Comparison of ENCODE assay signal across 21 cellular contexts in the genomic region with DNA sequence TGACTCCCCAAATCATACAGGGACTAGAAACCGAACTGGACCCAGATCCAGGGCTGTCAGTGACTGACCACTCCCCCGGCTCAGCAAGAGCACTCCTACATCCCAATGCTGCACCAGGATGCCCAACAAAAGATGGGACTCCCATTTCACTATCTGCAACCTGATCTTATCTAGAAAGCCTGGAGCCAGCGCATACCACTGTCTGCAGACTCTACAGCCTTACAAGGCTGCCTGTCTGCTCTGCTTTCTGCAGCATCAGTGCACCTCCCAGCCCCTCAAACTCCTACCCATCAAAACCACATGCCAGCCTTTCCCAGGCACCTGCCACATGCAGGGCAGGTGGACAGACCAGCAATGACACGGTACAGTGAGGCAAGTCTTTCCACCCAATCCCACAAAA. TPM values are rescaled to one million over a fixed set of nuclear protein-coding genes. Genes with fewer than 3 reads are reported as not detected.
A peak's percentile ranks its signal among the peaks of the same experiment; 100 is the strongest.
DNase-seq lines count a peak whose midpoint lies in the region; ATAC-seq and TF ChIP-seq lines count a peak whose summit lies in the region.
"Had no signal": no experiment of that assay in that cellular context is flagged by ENCODE, and none has a peak within 500 bp of the region (broad histone marks: within the 10 kb centered on the region; RNA-seq: fewer than 3 reads in every experiment).

No MANE protein-coding gene starts in this region.

- no peak for TF ChIP-seq CTCF in stomach (IDR thresholded peaks at IDR 0.05)

- no peaks in the 10 kb centered on the region for H3K9me3 Mint-ChIP-seq in activated naive CD8-positive, alpha-beta T cell treated with anti-CD3 and anti-CD28 coated beads, Interleukin-2, amount 10 ng/mL, durations not matched to agents 7 days and 5 days
- no peaks in the 10 kb centered on the region for H3K9me3 Mint-ChIP-seq in activated naive CD8-positive, alpha-beta T cell treated with anti-CD3 and anti-CD28 coated beads, Interleukin-2, amount 50 U/mL, for 24 hours
- H3K9me3 Mint-ChIP-seq: IgD-negative memory B cell had no signal

- H3K4me3 ChIP-seq in stomach: no peak overlapping the region
- H3K4me3 ChIP-seq: HAP-1, lung, psoas muscle, skin epidermis, uterus had no signal

- H3K27me3 Mint-ChIP-seq in activated naive CD8-positive, alpha-beta T cell treated with anti-CD3 and anti-CD28 coated beads, Interleukin-2, amount 10 ng/mL, durations not matched to agents 7 days and 5 days: no peaks in the 10 kb centered on the region
- H3K27me3 Mint-ChIP-seq in activated naive CD8-positive, alpha-beta T cell treated with anti-CD3 and anti-CD28 coated beads, Interleukin-2, amount 50 U/mL, for 24 hours: no peaks in the 10 kb centered on the region
- no peaks in the 10 kb centered on the region for H3K27me3 Mint-ChIP-seq in T-helper 17 cell

- 53 to 77% (median 60%) methylated on average over 4 of the region's 4 CpGs for WGBS in stomach, 5 donors

- no peak for DNase-seq in activated naive CD8-positive, alpha-beta T cell treated with anti-CD3 and anti-CD28 coated beads, Interleukin-2, amount 10 ng/mL, durations not matched to agents 7 days and 5 days
- DNase-seq in activated naive CD8-positive, alpha-beta T cell treated with anti-CD3 and anti-CD28 coated beads, Interleukin-2, amount 50 U/mL, for 24 hours: no peak
- DNase-seq in T-helper 17 cell (no peak), left kidney (ENCODE audit: low read depth, low spot score) (peak; percentile 69), stomach (no peak), CD1c-positive myeloid dendritic cell (ENCODE audit: extremely low spot score) (no peak), HCEC 1CT (no peak)
- DNase-seq: activated CD4-positive, alpha-beta T cell treated with anti-CD3 and anti-CD28 coated beads, Interleukin-2, amount 50 U/mL, for 1 hour; activated naive CD4-positive, alpha-beta T cell treated with Interleukin-2 at 50 U/mL for 16 hours; activated T-cell treated with anti-CD3 and anti-CD28 coated beads for 4 hours; C1 segment of cervical spinal cord; NCI-H187; psoas muscle; stimulated activated CD4-positive, alpha-beta T cell treated with anti-CD3 and anti-CD28 coated beads, Interleukin-2, amount 100 ng/mL, for 48 hours; uterus had no signal

- ATAC-seq in activated naive CD8-positive, alpha-beta T cell treated with anti-CD3 and anti-CD28 coated beads, Interleukin-2, amount 10 ng/mL, durations not matched to agents 7 days and 5 days (ENCODE audit: low read depth): no peak
- ATAC-seq in activated naive CD8-positive, alpha-beta T cell treated with anti-CD3 and anti-CD28 coated beads, Interleukin-2, amount 50 U/mL, for 24 hours: no peak
- ATAC-seq in T-helper 17 cell (no peak), GM19035 (IDR thresholded peaks at IDR 0.05; ENCODE audit: unreplicated experiment) (no peak)
- ATAC-seq: psoas muscle had no signal

- no peak overlapping the region for H3K4me3 Mint-ChIP-seq in activated naive CD8-positive, alpha-beta T cell treated with anti-CD3 and anti-CD28 coated beads, Interleukin-2, amount 10 ng/mL, durations not matched to agents 7 days and 5 days
- no peak overlapping the region for H3K4me3 Mint-ChIP-seq in activated naive CD8-positive, alpha-beta T cell treated with anti-CD3 and anti-CD28 coated beads, Interleukin-2, amount 50 U/mL, for 24 hours
- H3K4me3 Mint-ChIP-seq in T-helper 17 cell: no peak overlapping the region
- H3K4me3 Mint-ChIP-seq: IgD-negative memory B cell had no signal

- peaks cover 0 to 9% (median 0%) of the 10 kb centered on the region in 4 donors for H3K36me3 ChIP-seq in stomach
- H3K36me3 ChIP-seq: HAP-1, uterus had no signal

- no peaks in the 10 kb centered on the region for H3K27me3 ChIP-seq in stomach
- H3K27me3 ChIP-seq: uterus had no signal

- H3K4me1 ChIP-seq in stomach: peaks cover 62 to 100% (median 86%) of the 10 kb centered on the region in 4 donors

- H3K27ac ChIP-seq in stomach: peak overlapping the region in 4 of 5 donors; percentile 6 to 82 (median 73)
- H3K27ac ChIP-seq: psoas muscle, RWPE1 had no signal

- no peak for TF ChIP-seq EP300 in stomach (IDR thresholded peaks at IDR 0.05)

- H3K27ac Mint-ChIP-seq in activated naive CD8-positive, alpha-beta T cell treated with anti-CD3 and anti-CD28 coated beads, Interleukin-2, amount 10 ng/mL, durations not matched to agents 7 days and 5 days: peak overlapping the region; percentile 10
- no peak overlapping the region for H3K27ac Mint-ChIP-seq in activated naive CD8-positive, alpha-beta T cell treated with anti-CD3 and anti-CD28 coated beads, Interleukin-2, amount 50 U/mL, for 24 hours
- H3K27ac Mint-ChIP-seq in T-helper 17 cell: peak overlapping the region; percentile 96

- POLR2A ChIA-PET in activated naive CD8-positive, alpha-beta T cell treated with anti-CD3 and anti-CD28 coated beads, Interleukin-2, amount 10 ng/mL, durations not matched to agents 7 days and 5 days (lab: Charles Lee): interaction anchor here (0.5 kb wide), 1 partner anchor 53 kb away, joined by 4 read pairs; no protein-coding TSS in a partner anchor

- H3K4me1 Mint-ChIP-seq in activated naive CD8-positive, alpha-beta T cell treated with anti-CD3 and anti-CD28 coated beads, Interleukin-2, amount 10 ng/mL, durations not matched to agents 7 days and 5 days: peaks cover 57% of the 10 kb centered on the region
- H3K4me1 Mint-ChIP-seq in activated naive CD8-positive, alpha-beta T cell treated with anti-CD3 and anti-CD28 coated beads, Interleukin-2, amount 50 U/mL, for 24 hours: peaks cover 59% of the 10 kb centered on the region
- peaks cover 55% of the 10 kb centered on the region for H3K4me1 Mint-ChIP-seq in T-helper 17 cell

- no peak for TF ChIP-seq POLR2A in stomach (IDR thresholded peaks at IDR 0.05)

- intact Hi-C loops in stomach (cut with DNase I; ENCODE audit: low total_unique reads): no loop called here

- H3K9me3 ChIP-seq in T-helper 17 cell (ENCODE audit: control insufficient read depth, low read length, poor library complexity, severe bottlenecking) (no peaks in the 10 kb centered on the region), stomach (no peaks in the 10 kb centered on the region)
- H3K9me3 ChIP-seq: HAP-1, psoas muscle, uterus had no signal

- H3K36me3 Mint-ChIP-seq in activated naive CD8-positive, alpha-beta T cell treated with anti-CD3 and anti-CD28 coated beads, Interleukin-2, amount 10 ng/mL, durations not matched to agents 7 days and 5 days: peaks cover 10% of the 10 kb centered on the region
- peaks cover 7% of the 10 kb centered on the region for H3K36me3 Mint-ChIP-seq in activated naive CD8-positive, alpha-beta T cell treated with anti-CD3 and anti-CD28 coated beads, Interleukin-2, amount 50 U/mL, for 24 hours (ENCODE audit: low read depth)
- no peaks in the 10 kb centered on the region for H3K36me3 Mint-ChIP-seq in T-helper 17 cell (ENCODE audit: low read depth)

RNA-seq across cellular contexts. Expression of a gene that starts 52.2 kb away (rescaled TPM):
- 100 to 1,000 TPM; 109 to 126 TPM for total RNA-seq in activated naive CD8-positive, alpha-beta T cell treated with anti-CD3 and anti-CD28 coated beads, Interleukin-2, amount 10 ng/mL, durations not matched to agents 7 days and 5 days
- total RNA-seq in T-helper 17 cell (10 to 100 TPM; 64.9 to 67.4 TPM), stomach (10 to 100 TPM in 3 of 5 donors, 1 to 10 TPM in 2; 4.3 to 77.6 (median 20.0) TPM)
- 100 to 1,000 TPM in 1 of 3 donors, 10 to 100 TPM in 2; 37.0 to 100 (median 59.5) TPM for polyA plus RNA-seq in stomach
